ENCODE assay signal across 8 cellular contexts in the genomic region with DNA sequence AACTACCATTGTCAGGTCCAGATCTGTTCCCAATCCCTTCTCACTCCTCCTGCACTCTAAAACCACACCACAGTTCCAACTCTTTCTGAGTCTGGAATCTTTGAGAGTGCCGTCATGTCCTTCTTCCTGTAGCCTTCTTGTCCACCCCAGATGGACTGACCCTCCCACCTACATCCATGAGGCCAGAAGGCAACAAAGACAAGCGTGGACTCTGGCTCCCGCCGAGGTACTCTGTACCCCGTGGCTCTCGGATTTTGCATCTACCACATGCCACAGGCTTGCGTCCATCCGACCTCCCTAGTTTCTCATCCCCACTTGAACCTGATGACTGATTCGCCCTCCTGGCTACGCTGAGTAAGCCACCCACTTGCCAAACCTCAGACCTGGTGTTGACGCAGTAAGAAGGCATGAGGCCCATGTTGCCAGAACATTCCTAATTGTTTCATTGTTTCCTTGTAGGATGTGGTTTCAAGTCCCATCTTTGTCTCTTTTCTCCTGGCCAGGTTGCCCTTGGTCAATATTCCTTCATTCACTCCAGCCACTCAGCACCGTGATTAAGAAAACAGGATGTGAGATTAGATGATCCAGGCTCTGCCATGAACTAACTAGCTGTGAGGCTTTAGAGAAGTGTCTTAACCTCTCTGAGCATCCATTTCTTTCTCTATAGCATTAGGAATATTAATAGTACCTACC. TPM values are rescaled to one million over a fixed set of nuclear protein-coding genes. Genes with fewer than 3 reads are reported as not detected.
DNase-seq lines count a peak whose midpoint lies in the region; ATAC-seq lines count a peak whose summit lies in the region.

No MANE protein-coding gene starts in this region.

- H3K27me3 ChIP-seq in SJCRH30 (no peaks in the 10 kb centered on the region), rectal smooth muscle tissue (ENCODE audit: control insufficient read depth, insufficient read depth, low read length) (no peaks in the 10 kb centered on the region)

- H3K27ac ChIP-seq in SJCRH30 (peak overlapping the region; percentile 97), rectal smooth muscle tissue (ENCODE audit: low read depth, low read length) (peak overlapping the region; percentile 94)

- DNase-seq in EL (peak; percentile 100), SJCRH30 (peak in 1 of 2 experiments; percentile 14), fibroblast of gingiva (ENCODE audit: low read depth) (peak; percentile 99), SIG-M5 (lab: John Stamatoyannopoulos, UW) (no peak)
- DNase-seq in stimulated activated CD4-positive, alpha-beta T cell treated with anti-CD3 and anti-CD28 coated beads, Interleukin-4, amount 100 ng/mL, for 24 hours: no peak
- DNase-seq in activated CD4-positive, alpha-beta T cell treated with anti-CD3 and anti-CD28 coated beads for 4 hours: no peak

- peaks cover 6% of the 10 kb centered on the region for H3K36me3 ChIP-seq in SJCRH30
- no peaks in the 10 kb centered on the region for H3K36me3 ChIP-seq in rectal smooth muscle tissue (ENCODE audit: control insufficient read depth, insufficient read depth, low read length)

- ATAC-seq in GM19324 (IDR thresholded peaks at IDR 0.05; ENCODE audit: low FRiP score, unreplicated experiment): no peak

- peaks cover 35% of the 10 kb centered on the region for H3K4me1 ChIP-seq in SJCRH30
- peaks cover 34% of the 10 kb centered on the region for H3K4me1 ChIP-seq in rectal smooth muscle tissue (ENCODE audit: control insufficient read depth, insufficient read depth, low read length)

- H3K9ac ChIP-seq in rectal smooth muscle tissue (ENCODE audit: low read length): no peak overlapping the region

- no peak overlapping the region for H3K4me3 ChIP-seq in SJCRH30
- H3K4me3 ChIP-seq in rectal smooth muscle tissue (ENCODE audit: low read length): no peak overlapping the region

- H3K9me3 ChIP-seq in SJCRH30 (replicated peaks): no peaks in the 10 kb centered on the region

RNA-seq across cellular contexts. Expression of gene ZBTB38, which starts 1.1 kb away (rescaled TPM):
- 36.1 and 36.4 TPM in 2 replicates for total RNA-seq in SJCRH30 (2014; rRNA removed; shearing (Covaris generic))

Comparison
In these comparisons a context has a peak if more than half of its experiments do, and no peak if none do; other contexts are left out.
1. DNase-seq: peak in EL (single experiment) and fibroblast of gingiva (single experiment); none in stimulated activated CD4-positive, alpha-beta T cell treated with anti-CD3 and anti-CD28 coated beads, Interleukin-4, amount 100 ng/mL, for 24 hours (single experiment), SIG-M5 (single experiment) and activated CD4-positive, alpha-beta T cell treated with anti-CD3 and anti-CD28 coated beads for 4 hours (0 of 2).